Comparison of ENCODE assay signal across 10 cellular contexts in genomic region chr5:132423443-132423898, GRCh38. TPM values are rescaled to one million over a fixed set of nuclear protein-coding genes. Genes with fewer than 3 reads are reported as not detected.
A peak's percentile ranks its signal among the peaks of the same experiment; 100 is the strongest.
DNase-seq lines count a peak whose midpoint lies in the region; TF ChIP-seq lines count a peak whose summit lies in the region.
"Had no signal": no experiment of that assay in that cellular context is flagged by ENCODE, and none has a peak within 500 bp of the region (broad histone marks: within the 10 kb centered on the region; RNA-seq: fewer than 3 reads in every experiment).

No MANE protein-coding gene starts in this region.

- H3K79me2 ChIP-seq in PC-9 (ENCODE audit: low read depth), result no peaks in the 10 kb centered on the region

- no peak for TF ChIP-seq EP300 in sigmoid colon (IDR thresholded peaks at IDR 0.05)

- intact Hi-C loops in PC-9 (cut with micrococcal nuclease; ENCODE audit: unreplicated experiment) (no loop called here), sigmoid colon (cut with DNase I) (loop anchor here (2.0 kb wide), 1 partner anchor 13 kb away; no protein-coding TSS in a partner anchor)

- BruUV-seq in PC-9 (replicated peaks; lab: Mats Ljungman, UMichigan), result no TSS peak

- H3K4me3 ChIP-seq in GM12865 (ENCODE audit: low read depth, low read length), result peak overlapping the region; percentile 47
- H3K4me3 ChIP-seq in PC-9, result no peak overlapping the region
- no peak overlapping the region for H3K4me3 ChIP-seq in sigmoid colon

- peaks cover 29% of the 10 kb centered on the region for H3F3A ChIP-seq in PC-9 (ENCODE audit: insufficient read depth, low read depth)

- TF ChIP-seq POLR2A in sigmoid colon (IDR thresholded peaks at IDR 0.05), result no peak

- H4K20me1 ChIP-seq in PC-9 (ENCODE audit: insufficient read depth), result no peaks in the 10 kb centered on the region

- CTCF ChIA-PET in PC-9 (lab: Charles Lee), result interaction anchor here (1.1 kb wide), 1 partner anchor 8 kb away, joined by 3 read pairs; no protein-coding TSS in a partner anchor

- H3K36me3 ChIP-seq in PC-9 (ENCODE audit: low read depth) (no peaks in the 10 kb centered on the region), sigmoid colon (peaks cover 0 to 7% (median 0%) of the 10 kb centered on the region in 4 donors)

- whole genome bisulfite sequencing in sigmoid colon, 2 donors, result 86 to 91% methylated on average over 3 of the region's 3 CpGs

- no peaks in the 10 kb centered on the region for H3K9me3 ChIP-seq in PC-9 (ENCODE audit: insufficient read depth, low read depth)
- no peaks in the 10 kb centered on the region for H3K9me3 ChIP-seq in sigmoid colon

- DNase-seq in GM12865 (ENCODE audit: low read depth) (no peak), PC-9 (no peak), epithelial cell of prostate (ENCODE audit: low read depth, low spot score) (no peak), sigmoid colon (no peak), NCI-H1417 (lab: John Stamatoyannopoulos, UW) (no peak), putamen (ENCODE audit: low spot score) (no peak)
- DNase-seq in stimulated activated CD4-positive, alpha-beta T cell treated with anti-CD3 and anti-CD28 coated beads, Interleukin-1b, Interleukin-23, amount 100 ng/mL, for 48 hours, result no peak
- DNase-seq: DMS79 treated with DMSO at 0.1 percent for 48 hours, glutamatergic neuron, NCI-H187 treated with DMSO at 0.1 percent for 48 hours had no signal

- TF ChIP-seq CTCF in GM12865 (IDR thresholded peaks at IDR 0.05; ENCODE audit: insufficient read depth, low read depth, low read length, missing control alignments) (no peak), PC-9 (conservative IDR thresholded peaks at IDR 0.05) (no peak), sigmoid colon (IDR thresholded peaks at IDR 0.05) (no peak)

- peak overlapping the region; percentile 42 for H3K4me2 ChIP-seq in PC-9

- H2AFZ ChIP-seq in PC-9, result no peak overlapping the region

- POLR2A ChIA-PET in PC-9 (lab: Charles Lee; ENCODE audit: unreplicated experiment), result interaction anchor here (0.6 to 1.3 kb wide), 2 partner anchors 22 to 58 kb away, joined by 3 to 10 read pairs; no protein-coding TSS in a partner anchor

- no peaks in the 10 kb centered on the region for H3K9me2 ChIP-seq in PC-9 (ENCODE audit: insufficient read depth)

- H3K27ac ChIP-seq in PC-9 (peak overlapping the region; percentile 49), epithelial cell of prostate (peak overlapping the region; percentile 47), sigmoid colon (peak overlapping the region; percentile 53 to 98 (median 87))

- H3K27me3 ChIP-seq in PC-9 (ENCODE audit: insufficient read depth, low read depth) (no peaks in the 10 kb centered on the region), sigmoid colon (no peaks in the 10 kb centered on the region)

- H3K4me1 ChIP-seq in PC-9 (replicated peaks; ENCODE audit: insufficient read depth), result peaks cover 80% of the 10 kb centered on the region
- peaks cover 0 to 100% (median 96%) of the 10 kb centered on the region in 4 donors for H3K4me1 ChIP-seq in sigmoid colon

RNA-seq across cellular contexts. Expression of gene SLC22A5, which starts 54.0 kb away (rescaled TPM):
- total RNA-seq in PC-9 (2021), result 13.5 and 15.2 TPM in 2 replicates
- 1 to 10 TPM; 3.6 to 9.9 (median 6.3) TPM for total RNA-seq in sigmoid colon
- polyA plus RNA-seq in sigmoid colon, result 10 to 100 TPM in 1 of 3 donors, 1 to 10 TPM in 2; 6.0 to 11.9 (median 9.0) TPM
